ENCODE assay signal across 21 cellular contexts in the genomic region with DNA sequence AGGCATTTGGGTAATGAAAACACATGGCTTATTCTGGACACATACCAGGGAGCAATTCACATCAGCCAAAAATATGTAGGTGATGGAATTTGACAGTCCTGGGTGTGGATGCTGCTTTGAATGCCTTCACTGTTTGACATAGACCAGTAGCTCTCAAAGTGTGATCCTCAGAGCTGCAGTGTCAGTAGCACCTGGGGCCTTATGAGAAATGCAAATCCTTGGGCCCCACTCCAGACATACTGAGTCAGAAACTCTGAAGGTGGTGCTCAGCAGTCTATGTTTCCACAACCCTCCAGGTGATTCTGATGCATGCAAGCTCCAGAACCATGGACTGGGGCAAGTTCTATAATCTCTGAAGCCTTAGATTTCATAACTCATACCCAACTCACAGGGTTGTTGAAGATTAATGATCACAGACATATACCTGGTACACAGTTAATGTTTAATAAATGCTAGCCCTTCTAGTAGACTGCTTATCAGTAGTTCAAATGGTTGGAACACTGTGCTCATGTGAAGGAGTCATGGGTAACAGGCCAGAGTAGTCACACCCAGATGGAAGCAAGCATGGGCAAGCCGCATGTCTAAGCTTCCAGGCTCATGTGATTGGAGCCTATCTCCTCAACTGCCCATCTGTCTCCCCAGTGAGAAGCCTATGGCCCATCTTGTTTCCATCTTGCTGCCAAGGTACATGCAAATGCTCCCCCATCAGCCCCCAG.
"Had no signal": no experiment of that assay in that cellular context is flagged by ENCODE, and none has a peak within 500 bp of the region (broad histone marks: within the 10 kb centered on the region; RNA-seq: fewer than 3 reads in every experiment).

No MANE protein-coding gene starts in this region.

- H3K27ac ChIP-seq: ascending aorta, neural progenitor cell, prostate gland, right atrium auricular region, transverse colon, WERI-Rb-1 had no signal

- H3K4me1 ChIP-seq: ascending aorta, neural progenitor cell, prostate gland, right atrium auricular region, transverse colon had no signal

- ATAC-seq: activated T-cell treated with anti-CD3 and anti-CD28 coated beads, Interleukin-2, amount 50 U/mL, for 72 hours had no signal

- DNase-seq: activated CD4-positive, alpha-beta T cell treated with anti-CD3 and anti-CD28 coated beads for 1 hour; activated CD8-positive, alpha-beta memory T cell treated with anti-CD3 and anti-CD28 coated beads for 24 hours; activated effector memory CD4-positive, alpha-beta T cell treated with anti-CD3 and anti-CD28 coated beads, Interleukin-2, amount 50 U/mL, for 16 hours; activated T-cell treated with anti-CD3 and anti-CD28 coated beads, Interleukin-2, amount 50 U/mL, for 72 hours; cerebellar nuclear complex; cortex of kidney; effector CD8-positive, alpha-beta T cell; left ventricle myocardium superior; naive B cell; stimulated activated CD4-positive, alpha-beta T cell treated with anti-CD3 and anti-CD28 coated beads, Interleukin-2, amount 100 ng/mL, for 24 hours; stimulated activated naive CD4-positive, alpha-beta T cell treated with Interleukin-2 at 50 U/mL for 16 hours; T-helper 2 cell; transverse colon; WERI-Rb-1 had no signal

- H3K9me3 ChIP-seq: ascending aorta, prostate gland, right atrium auricular region, transverse colon had no signal

- H3K4me1 Mint-ChIP-seq: activated naive CD4-positive, alpha-beta T cell treated with anti-CD3 and anti-CD28 coated beads, Interleukin-2, amount 50 U/mL, for 24 hours; memory B cell; naive B cell had no signal

- H3K27me3 Mint-ChIP-seq: activated naive CD4-positive, alpha-beta T cell treated with anti-CD3 and anti-CD28 coated beads, Interleukin-2, amount 50 U/mL, for 24 hours; naive B cell had no signal

- H3K27ac Mint-ChIP-seq: activated naive CD4-positive, alpha-beta T cell treated with anti-CD3 and anti-CD28 coated beads, Interleukin-2, amount 50 U/mL, for 24 hours; activated T-cell treated with anti-CD3 and anti-CD28 coated beads, Interleukin-2, amount 50 U/mL, for 72 hours; memory B cell; naive B cell; neural progenitor cell had no signal

- H3K4me3 ChIP-seq: ascending aorta, neural progenitor cell, prostate gland, right atrium auricular region, transverse colon had no signal

- H3K4me3 Mint-ChIP-seq: activated naive CD4-positive, alpha-beta T cell treated with anti-CD3 and anti-CD28 coated beads, Interleukin-2, amount 50 U/mL, for 24 hours; activated T-cell treated with anti-CD3 and anti-CD28 coated beads, Interleukin-2, amount 50 U/mL, for 72 hours; memory B cell; naive B cell; neural progenitor cell had no signal

- H3K36me3 ChIP-seq: ascending aorta, neural progenitor cell, prostate gland, right atrium auricular region, transverse colon, WERI-Rb-1 had no signal

- H3K36me3 Mint-ChIP-seq: activated naive CD4-positive, alpha-beta T cell treated with anti-CD3 and anti-CD28 coated beads, Interleukin-2, amount 50 U/mL, for 24 hours; memory B cell; naive B cell; neural progenitor cell had no signal

- H3K27me3 ChIP-seq: ascending aorta, neural progenitor cell, right atrium auricular region, transverse colon had no signal

- H3K9me3 Mint-ChIP-seq: activated naive CD4-positive, alpha-beta T cell treated with anti-CD3 and anti-CD28 coated beads, Interleukin-2, amount 50 U/mL, for 24 hours; activated T-cell treated with anti-CD3 and anti-CD28 coated beads, Interleukin-2, amount 50 U/mL, for 72 hours; memory B cell had no signal

- FAIRE-seq: endothelial cell of umbilical vein had no signal
